25 cellular contexts compared by ENCODE assay signal in the genomic region with DNA sequence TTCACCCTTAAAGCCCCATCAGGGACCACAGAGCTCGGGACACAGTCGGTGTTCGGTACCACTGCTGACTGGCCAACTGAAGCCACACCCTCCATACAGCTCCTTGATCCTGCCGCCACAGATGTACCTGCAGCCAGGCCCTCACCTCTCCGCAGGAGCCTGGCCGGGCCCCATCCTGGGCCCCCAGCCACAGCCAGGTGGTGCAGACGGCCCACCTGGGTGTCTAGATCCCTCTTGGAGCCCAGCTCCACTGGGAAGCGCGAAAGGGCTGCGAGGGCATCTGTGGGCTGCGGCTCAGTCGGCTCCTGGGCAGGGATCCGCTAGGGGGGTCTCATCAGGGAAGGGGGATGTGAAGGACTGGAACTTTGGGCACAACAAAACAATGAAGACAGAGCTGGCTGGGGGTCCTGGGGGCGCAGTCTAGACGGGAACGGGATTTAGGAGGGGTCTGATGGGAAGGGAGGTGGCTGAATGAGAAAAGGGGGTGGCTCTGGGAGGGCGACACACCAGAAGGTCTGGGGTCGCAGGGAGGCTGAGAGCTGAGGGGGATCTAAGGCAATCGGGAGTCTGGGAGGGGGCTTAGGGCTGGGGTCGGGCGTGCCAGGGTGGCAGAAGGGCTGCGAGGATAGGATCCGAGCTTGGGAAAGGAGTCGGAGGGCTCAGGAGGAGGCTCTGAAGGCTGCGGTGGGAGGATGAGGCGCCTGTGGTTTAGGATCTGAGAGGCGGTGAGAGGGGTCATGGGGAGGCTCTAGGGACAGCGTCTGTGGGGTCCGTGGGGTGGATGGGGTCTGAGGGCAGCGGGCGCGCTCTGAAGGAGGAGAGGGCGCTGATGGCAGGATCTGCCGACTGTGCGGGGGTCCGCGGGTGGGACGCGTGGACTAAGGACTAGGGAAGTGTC. TPM values are rescaled to one million over a fixed set of nuclear protein-coding genes. Genes with fewer than 3 reads are reported as not detected.
DNase-seq lines count a peak whose midpoint lies in the region; ATAC-seq lines count a peak whose summit lies in the region.
"Had no signal": no experiment of that assay in that cellular context is flagged by ENCODE, and none has a peak within 500 bp of the region (broad histone marks: within the 10 kb centered on the region; RNA-seq: fewer than 3 reads in every experiment).

No MANE protein-coding gene starts in this region.

- no peaks in the 10 kb centered on the region for H3K36me3 Mint-ChIP-seq in T-helper 17 cell (ENCODE audit: low read depth)
- H3K36me3 Mint-ChIP-seq: CD4-positive, alpha-beta memory T cell; T-cell; type B pancreatic cell had no signal

- H3K4me3 ChIP-seq in ACC112 (ENCODE audit: low read depth, low read length) = peak overlapping the region; percentile 47
- H3K4me3 ChIP-seq in effector memory CD4-positive, alpha-beta T cell (ENCODE audit: insufficient read depth, low read depth, low read length, poor library complexity, severe bottlenecking) = no peak overlapping the region
- H3K4me3 ChIP-seq: body of pancreas, coronary artery had no signal

- no peak overlapping the region for H2AFZ ChIP-seq in ACC112 (ENCODE audit: low read length, unreplicated experiment)

- H3K27me3 Mint-ChIP-seq in T-helper 17 cell = peaks cover 39% of the 10 kb centered on the region

- no peaks in the 10 kb centered on the region for H3K79me2 ChIP-seq in ACC112 (ENCODE audit: control insufficient read depth, insufficient read depth, low read length, unreplicated experiment)

- no peaks in the 10 kb centered on the region for H3K36me3 ChIP-seq in ACC112 (ENCODE audit: insufficient read depth, low read length)
- no peaks in the 10 kb centered on the region for H3K36me3 ChIP-seq in effector memory CD4-positive, alpha-beta T cell (ENCODE audit: control insufficient read depth, insufficient read depth, low read length)
- H3K36me3 ChIP-seq: WERI-Rb-1 had no signal

- peaks cover 11% of the 10 kb centered on the region for H3K4me1 ChIP-seq in ACC112 (ENCODE audit: control insufficient read depth, insufficient read depth, low read length, unreplicated experiment)
- H3K4me1 ChIP-seq in effector memory CD4-positive, alpha-beta T cell (ENCODE audit: control insufficient read depth, insufficient read depth, low read length, poor library complexity, severe bottlenecking) = no peaks in the 10 kb centered on the region

- H3K4me1 Mint-ChIP-seq in T-helper 17 cell = peaks cover 9% of the 10 kb centered on the region
- H3K4me1 Mint-ChIP-seq: activated naive CD4-positive, alpha-beta T cell treated with anti-CD3 and anti-CD28 coated beads, Interleukin-2, amount 50 U/mL, for 24 hours had no signal

- H3K27me3 ChIP-seq in ACC112 (ENCODE audit: insufficient read depth, low read length) = peaks cover 4% of the 10 kb centered on the region; the same call in 1 of the 2 replicates
- peaks cover 7% of the 10 kb centered on the region for H3K27me3 ChIP-seq in effector memory CD4-positive, alpha-beta T cell (replicated peaks; ENCODE audit: control insufficient read depth, insufficient read depth, low read length, poor library complexity, severe bottlenecking)
- H3K27me3 ChIP-seq: body of pancreas had no signal

- no peak for DNase-seq in T-helper 17 cell
- DNase-seq in left lobe of liver (ENCODE audit: low spot score) = no peak
- DNase-seq in cerebellar cortex (ENCODE audit: low spot score) = no peak
- DNase-seq in Right ventricle myocardium superior = no peak
- DNase-seq in effector memory CD4-positive, alpha-beta T cell = no peak
- DNase-seq: ACHN; activated T-cell treated with anti-CD3 and anti-CD28 coated beads, Interleukin-2, amount 50 U/mL, for 4 hours; CD4-positive, alpha-beta memory T cell; NCI-H1417 treated with DMSO at 0.1 percent for 48 hours; NCI-H526 treated with DMSO at 0.1 percent for 48 hours; SHP77 treated with DMSO at 0.1 percent for 48 hours; T-cell; WERI-Rb-1 had no signal

- intact Hi-C loops in Right ventricle myocardium superior (cut with DNase I) = no loop called here

- no peaks in the 10 kb centered on the region for H3K9me3 ChIP-seq in T-helper 17 cell (ENCODE audit: control insufficient read depth, low read length, poor library complexity, severe bottlenecking)
- no peaks in the 10 kb centered on the region for H3K9me3 ChIP-seq in effector memory CD4-positive, alpha-beta T cell (ENCODE audit: control insufficient read depth, low read length)
- H3K9me3 ChIP-seq: body of pancreas had no signal

- no peak for ATAC-seq in T-helper 17 cell
- peak; percentile 33 for ATAC-seq in left lobe of liver
- no peak for ATAC-seq in Right ventricle myocardium superior (ENCODE audit: poor library complexity)
- ATAC-seq: T-cell had no signal

- H3K27ac Mint-ChIP-seq in T-helper 17 cell = no peak overlapping the region
- H3K27ac Mint-ChIP-seq: activated CD8-positive, alpha-beta T cell treated with anti-CD3 and anti-CD28 coated beads for 36 hours; activated naive CD4-positive, alpha-beta T cell treated with anti-CD3 and anti-CD28 coated beads, Interleukin-2, amount 50 U/mL, for 24 hours; stimulated activated naive CD8-positive, alpha-beta T cell treated with anti-CD3 and anti-CD28 coated beads, Interleukin-15, Interleukin-2, amounts not matched to agents 100 ng/mL and 50 ng/mL, for 24 hours; type B pancreatic cell had no signal

- H3K27ac ChIP-seq in ACC112 (ENCODE audit: low read depth, low read length) = no peak overlapping the region
- no peak overlapping the region for H3K27ac ChIP-seq in effector memory CD4-positive, alpha-beta T cell (ENCODE audit: insufficient read depth, low read length, poor library complexity, severe bottlenecking)
- H3K27ac ChIP-seq: body of pancreas, coronary artery, epithelial cell of prostate, WERI-Rb-1 had no signal

- peak overlapping the region; percentile 25 for H3K4me3 Mint-ChIP-seq in T-helper 17 cell
- H3K4me3 Mint-ChIP-seq: activated CD8-positive, alpha-beta T cell treated with anti-CD3 and anti-CD28 coated beads for 36 hours; activated naive CD4-positive, alpha-beta T cell treated with anti-CD3 and anti-CD28 coated beads, Interleukin-2, amount 50 U/mL, for 24 hours; activated T-cell treated with anti-CD3 and anti-CD28 coated beads, Interleukin-2, amount 50 U/mL, for 4 hours; stimulated activated naive CD8-positive, alpha-beta T cell treated with anti-CD3 and anti-CD28 coated beads, Interleukin-15, Interleukin-2, amounts not matched to agents 100 ng/mL and 50 ng/mL, for 24 hours; T-cell; type B pancreatic cell had no signal

RNA-seq across cellular contexts. Expression of a gene that starts 15.8 kb away (rescaled TPM):
- total RNA-seq in T-helper 17 cell (not detected), left lobe of liver (196 TPM), Right ventricle myocardium superior (not detected)
- total RNA-seq: activated CD8-positive, alpha-beta T cell treated with anti-CD3 and anti-CD28 coated beads for 36 hours; activated T-cell treated with anti-CD3 and anti-CD28 coated beads, Interleukin-2, amount 50 U/mL, for 4 hours; CD4-positive, alpha-beta memory T cell; frontal cortex; OCI-LY7; osteocyte; sciatic nerve; T-cell had no signal

RNA-seq across cellular contexts. Expression of a gene that starts 21.5 kb away (rescaled TPM):
- total RNA-seq in T-helper 17 cell (10 to 100 TPM; 16.4 to 20.5 TPM), left lobe of liver (3.6 TPM), Right ventricle myocardium superior (3.0 TPM)

RNA-seq across cellular contexts. Expression of a gene that starts 38.9 kb away (rescaled TPM):
- 10 to 100 TPM; 36.2 to 36.6 TPM for total RNA-seq in T-helper 17 cell
- total RNA-seq in left lobe of liver = 4.5 TPM
- 5.9 TPM for total RNA-seq in Right ventricle myocardium superior

RNA-seq across cellular contexts. Expression of a gene that starts 40.1 kb away (rescaled TPM):
- total RNA-seq in T-helper 17 cell = not detected
- total RNA-seq in left lobe of liver = 7.0 TPM
- total RNA-seq in Right ventricle myocardium superior = 570 TPM
- total RNA-seq: CD4-positive, alpha-beta memory T cell had no signal

RNA-seq across cellular contexts. Expression of a gene that starts 48.5 kb away (rescaled TPM):
- total RNA-seq in T-helper 17 cell = 10 to 100 TPM; 12.6 to 13.6 TPM
- total RNA-seq in left lobe of liver = 4.7 TPM
- total RNA-seq in Right ventricle myocardium superior = 5.2 TPM

Comparison
In these comparisons a context has a peak if more than half of its experiments do, and no peak if none do; other contexts are left out.
1. RNA of a gene that starts 15.8 kb away (total RNA-seq): 196 TPM in left lobe of liver (single experiment); not detected in T-helper 17 cell and not detected in Right ventricle myocardium superior (single experiment); every median in the first group is over 100 times any median in the second.